ENCODE assay signal across 7 cellular contexts in genomic region chr17:67161573-67161972, GRCh38.
"Had no signal": no experiment of that assay in that cellular context is flagged by ENCODE, and none has a peak within 500 bp of the region (broad histone marks: within the 10 kb centered on the region; RNA-seq: fewer than 3 reads in every experiment).

No MANE protein-coding gene starts in this region.

- DNase-seq: H9, HCEC 1CT, IMR-90 had no signal

- H3K4me3 ChIP-seq: GM23338, K562 had no signal

- ATAC-seq: GM23338, K562 had no signal

- FAIRE-seq: H1, HTR-8/SVneo, K562 had no signal
